16 cellular contexts compared by ENCODE assay signal in the genomic region with DNA sequence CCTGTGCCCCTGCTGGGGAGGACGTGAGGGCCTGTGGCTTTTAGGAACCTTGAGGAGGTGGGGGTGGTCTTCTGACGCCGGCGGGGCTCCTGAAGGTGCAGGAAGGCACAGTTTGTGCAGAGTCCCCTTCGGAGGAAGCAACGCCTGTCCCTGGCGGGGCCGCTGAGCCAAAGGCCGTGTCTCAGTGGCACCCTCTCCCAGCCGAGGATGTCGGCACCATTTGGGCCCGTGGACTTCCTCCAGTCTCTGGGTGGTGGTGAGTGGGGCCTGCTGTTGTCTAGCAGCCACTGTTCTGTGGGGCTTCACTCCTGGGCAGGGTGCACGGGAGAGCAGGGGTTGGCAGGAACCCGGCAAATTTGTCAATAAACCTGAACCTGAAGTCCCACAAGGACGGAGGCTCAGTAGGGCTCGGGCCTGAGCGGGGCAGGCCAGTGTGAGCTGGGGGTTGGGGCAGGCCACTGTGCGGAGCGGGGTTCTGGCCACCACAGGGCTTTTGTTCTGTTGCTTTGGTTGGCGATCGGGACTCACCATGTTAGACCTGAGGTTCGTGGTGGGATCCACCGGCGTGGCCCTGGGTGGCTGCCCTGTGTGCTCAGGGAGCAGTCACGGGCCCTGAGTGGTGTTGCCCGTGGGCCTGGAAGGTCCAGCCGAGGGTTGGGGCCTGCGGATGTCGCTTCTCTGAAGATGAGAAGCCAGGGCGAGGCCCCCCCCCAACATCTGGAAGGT.
DNase-seq lines count a peak whose midpoint lies in the region; ATAC-seq, FAIRE-seq and TF ChIP-seq lines count a peak whose summit lies in the region.
"Had no signal": no experiment of that assay in that cellular context is flagged by ENCODE, and none has a peak within 500 bp of the region (broad histone marks: within the 10 kb centered on the region; RNA-seq: fewer than 3 reads in every experiment).

No MANE protein-coding gene starts in this region.

- H3K27me3 Mint-ChIP-seq in activated naive CD8-positive, alpha-beta T cell = no peaks in the 10 kb centered on the region
- H3K27me3 Mint-ChIP-seq in activated naive CD8-positive, alpha-beta T cell treated with anti-CD3 and anti-CD28 coated beads for 36 hours = no peaks in the 10 kb centered on the region
- peaks cover 10% of the 10 kb centered on the region for H3K27me3 Mint-ChIP-seq in dendritic cell treated with granulocyte-macrophage colony-stimulating factor and Interleukin-4, amounts not matched to agents 40 ng/mL and 50 ng/mL, for 4 days
- no peaks in the 10 kb centered on the region for H3K27me3 Mint-ChIP-seq in naive thymus-derived CD8-positive, alpha-beta T cell
- H3K27me3 Mint-ChIP-seq: activated CD8-positive, alpha-beta memory T cell treated with anti-CD3 and anti-CD28 coated beads, Interleukin-2, amount 10 ng/mL, durations not matched to agents 7 days and 5 days; T-cell had no signal

- no peaks in the 10 kb centered on the region for H3K9me2 ChIP-seq in SK-N-SH

- POLR2A ChIA-PET in naive thymus-derived CD8-positive, alpha-beta T cell (lab: Charles Lee) = interaction anchor here (0.6 to 1.3 kb wide), 2 partner anchors 38 to 41 kb away, joined by 3 read pairs; no protein-coding TSS in a partner anchor
- POLR2A ChIA-PET in SK-N-SH (lab: Yijun Ruan, JAX) = no interaction called here

- no peak overlapping the region for H3K4me2 ChIP-seq in SK-N-SH

- H3K27ac Mint-ChIP-seq in activated naive CD8-positive, alpha-beta T cell = peak overlapping the region; percentile 41
- no peak overlapping the region for H3K27ac Mint-ChIP-seq in activated naive CD8-positive, alpha-beta T cell treated with anti-CD3 and anti-CD28 coated beads for 36 hours
- H3K27ac Mint-ChIP-seq in dendritic cell treated with granulocyte-macrophage colony-stimulating factor and Interleukin-4, amounts not matched to agents 40 ng/mL and 50 ng/mL, for 4 days = peak overlapping the region; percentile 96
- peak overlapping the region in 9 of 10 donors; percentile 43 to 85 (median 66) for H3K27ac Mint-ChIP-seq in naive thymus-derived CD8-positive, alpha-beta T cell
- H3K27ac Mint-ChIP-seq: activated CD8-positive, alpha-beta memory T cell treated with anti-CD3 and anti-CD28 coated beads, Interleukin-2, amount 10 ng/mL, durations not matched to agents 7 days and 5 days had no signal

- no peaks in the 10 kb centered on the region for H3F3A ChIP-seq in SK-N-SH (replicated peaks; ENCODE audit: insufficient read depth)

- DNase-seq in activated naive CD8-positive, alpha-beta T cell treated with anti-CD3 and anti-CD28 coated beads for 36 hours = no peak
- DNase-seq in naive thymus-derived CD8-positive, alpha-beta T cell = no peak
- DNase-seq in upper lobe of left lung = peak in 1 of 2 donors; percentile 67
- no peak for DNase-seq in COLO829 (ENCODE audit: low spot score)
- DNase-seq in SK-N-SH = no peak
- DNase-seq in GM12892 (ENCODE audit: insufficient read length) = no peak
- DNase-seq: activated CD8-positive, alpha-beta memory T cell treated with anti-CD3 and anti-CD28 coated beads, Interleukin-2, amount 10 ng/mL, durations not matched to agents 7 days and 5 days; activated gamma-delta T cell treated with Interleukin-2 at 50 U/mL for 16 hours; dermis blood vessel endothelial cell; GF-D8; NCI-H187; T-cell had no signal

- intact Hi-C loops in dendritic cell treated with granulocyte-macrophage colony-stimulating factor and Interleukin-4, amounts not matched to agents 40 ng/mL and 50 ng/mL, for 4 days (cut with micrococcal nuclease) = loop anchor here (5.0 kb wide), 2 partner anchors 46 to 61 kb away; no protein-coding TSS in a partner anchor

- TF ChIP-seq RAD21 in SK-N-SH (IDR thresholded peaks at IDR 0.05; ENCODE audit: low read length) = no peak

- H4K20me1 ChIP-seq in SK-N-SH (ENCODE audit: insufficient read depth) = peaks cover 96% of the 10 kb centered on the region

- peaks cover 2% of the 10 kb centered on the region for H3K36me3 Mint-ChIP-seq in activated naive CD8-positive, alpha-beta T cell
- peaks cover 22% of the 10 kb centered on the region for H3K36me3 Mint-ChIP-seq in activated naive CD8-positive, alpha-beta T cell treated with anti-CD3 and anti-CD28 coated beads for 36 hours
- H3K36me3 Mint-ChIP-seq in dendritic cell treated with granulocyte-macrophage colony-stimulating factor and Interleukin-4, amounts not matched to agents 40 ng/mL and 50 ng/mL, for 4 days (ENCODE audit: low read depth) = peaks cover 77% of the 10 kb centered on the region
- H3K36me3 Mint-ChIP-seq in naive thymus-derived CD8-positive, alpha-beta T cell = peaks cover 0 to 6% (median 0%) of the 10 kb centered on the region in 3 donors

- H3K27me3 ChIP-seq in upper lobe of left lung (no peaks in the 10 kb centered on the region), SK-N-SH (ENCODE audit: insufficient read depth) (no peaks in the 10 kb centered on the region)
- H3K27me3 ChIP-seq: right atrium auricular region had no signal

- TF ChIP-seq POLR2A in upper lobe of left lung (IDR thresholded peaks at IDR 0.05) (no peak), GM12892 (IDR thresholded peaks at IDR 0.05; ENCODE audit: low read depth, low read length) (no peak)

- peaks cover 71 to 94% (median 82%) of the 10 kb centered on the region in 4 donors for H3K4me1 ChIP-seq in upper lobe of left lung
- H3K4me1 ChIP-seq in SK-N-SH (ENCODE audit: control insufficient read depth in 1 of 2, insufficient read depth in 2 of 2, low read depth in 1 of 2, low read length in 1 of 2) = peaks cover 0 to 47% of the 10 kb centered on the region in 2 experiments; a peak in 2 of 4 replicates

- no peak overlapping the region for H2AFZ ChIP-seq in SK-N-SH (ENCODE audit: low read depth)

- H3K4me1 Mint-ChIP-seq in activated naive CD8-positive, alpha-beta T cell (ENCODE audit: low read depth) = peaks cover 82% of the 10 kb centered on the region
- peaks cover 76% of the 10 kb centered on the region for H3K4me1 Mint-ChIP-seq in activated naive CD8-positive, alpha-beta T cell treated with anti-CD3 and anti-CD28 coated beads for 36 hours
- peaks cover 100% of the 10 kb centered on the region for H3K4me1 Mint-ChIP-seq in dendritic cell treated with granulocyte-macrophage colony-stimulating factor and Interleukin-4, amounts not matched to agents 40 ng/mL and 50 ng/mL, for 4 days (ENCODE audit: low read depth)
- peaks cover 38 to 95% (median 86%) of the 10 kb centered on the region in 4 donors for H3K4me1 Mint-ChIP-seq in naive thymus-derived CD8-positive, alpha-beta T cell

- peaks cover 97% of the 10 kb centered on the region for H3K79me2 ChIP-seq in SK-N-SH (ENCODE audit: insufficient read depth)

- H3K9ac ChIP-seq in SK-N-SH = no peak overlapping the region

- H3K9me3 ChIP-seq in upper lobe of left lung = no peaks in the 10 kb centered on the region
- H3K9me3 ChIP-seq in SK-N-SH = no peaks in the 10 kb centered on the region
- H3K9me3 ChIP-seq: right atrium auricular region had no signal

- H3K36me3 ChIP-seq in upper lobe of left lung (peaks cover 0 to 4% (median 0%) of the 10 kb centered on the region in 4 donors), SK-N-SH (replicated peaks in 1 of 2; ENCODE audit: control insufficient read depth in 1 of 2, insufficient read depth in 2 of 2, low read length in 1 of 2) (no peaks in the 10 kb centered on the region)
- H3K36me3 ChIP-seq: right atrium auricular region had no signal

- no peak for FAIRE-seq in GM12892 (lab: Jason Lieb, UNC)
- FAIRE-seq: islet of Langerhans had no signal

- no peaks in the 10 kb centered on the region for H3K9me3 Mint-ChIP-seq in activated naive CD8-positive, alpha-beta T cell (ENCODE audit: low read depth)
- H3K9me3 Mint-ChIP-seq in activated naive CD8-positive, alpha-beta T cell treated with anti-CD3 and anti-CD28 coated beads for 36 hours = no peaks in the 10 kb centered on the region
- no peaks in the 10 kb centered on the region for H3K9me3 Mint-ChIP-seq in dendritic cell treated with granulocyte-macrophage colony-stimulating factor and Interleukin-4, amounts not matched to agents 40 ng/mL and 50 ng/mL, for 4 days
- no peaks in the 10 kb centered on the region for H3K9me3 Mint-ChIP-seq in naive thymus-derived CD8-positive, alpha-beta T cell
- H3K9me3 Mint-ChIP-seq: T-cell had no signal

- no peak overlapping the region for H3K4me3 Mint-ChIP-seq in activated naive CD8-positive, alpha-beta T cell
- H3K4me3 Mint-ChIP-seq in activated naive CD8-positive, alpha-beta T cell treated with anti-CD3 and anti-CD28 coated beads for 36 hours = no peak overlapping the region
- peak overlapping the region; percentile 31 for H3K4me3 Mint-ChIP-seq in dendritic cell treated with granulocyte-macrophage colony-stimulating factor and Interleukin-4, amounts not matched to agents 40 ng/mL and 50 ng/mL, for 4 days
- peak overlapping the region in 4 of 10 donors; percentile 15 to 90 (median 46) for H3K4me3 Mint-ChIP-seq in naive thymus-derived CD8-positive, alpha-beta T cell
- H3K4me3 Mint-ChIP-seq: activated CD8-positive, alpha-beta memory T cell treated with anti-CD3 and anti-CD28 coated beads, Interleukin-2, amount 10 ng/mL, durations not matched to agents 7 days and 5 days had no signal

- CTCF ChIA-PET in SK-N-SH (lab: Yijun Ruan, JAX) = no interaction called here

- TF ChIP-seq EP300 in upper lobe of left lung (IDR thresholded peaks at IDR 0.05) (no peak), SK-N-SH (IDR thresholded peaks at IDR 0.05; ENCODE audit: borderline replicate concordance in 1 of 2, low read depth in 1 of 2, low read length in 1 of 2) (no peak)

- TF ChIP-seq CTCF in upper lobe of left lung (IDR thresholded peaks at IDR 0.05) (no peak), SK-N-SH (IDR thresholded peaks at IDR 0.05) (no peak)

- peak overlapping the region; percentile 28 to 92 (median 57) for H3K27ac ChIP-seq in upper lobe of left lung
- peak overlapping the region in 1 of 2 experiments; percentile 16; a peak in 1 of 4 replicates for H3K27ac ChIP-seq in SK-N-SH (ENCODE audit: low read depth in 2 of 2, low read length in 1 of 2)

- 83 to 94% methylated on average over 14 to 29 of the region's 30 CpGs for WGBS in upper lobe of left lung, 2 donors
- 94% methylated on average over 16 of the region's 30 CpGs for WGBS in SK-N-SH (ENCODE audit: low lambda C conversion rate)

- H3K4me3 ChIP-seq in upper lobe of left lung (no peak overlapping the region), SK-N-SH (ENCODE audit: low read depth in 2 of 2, low read length in 1 of 2) (no peak overlapping the region)
- H3K4me3 ChIP-seq: right atrium auricular region had no signal

- no peak for ATAC-seq in naive thymus-derived CD8-positive, alpha-beta T cell
- ATAC-seq in upper lobe of left lung (ENCODE audit: low FRiP score in 2 of 2) = no peak
- ATAC-seq: activated CD8-positive, alpha-beta memory T cell treated with anti-CD3 and anti-CD28 coated beads, Interleukin-2, amount 10 ng/mL, durations not matched to agents 7 days and 5 days; T-cell had no signal

TF ChIP-seq in SK-N-SH, 30 proteins besides CTCF, POLR2A, EP300 and RAD21 (continues in another document):
- no peak for TF ChIP-seq POLR2AphosphoS5 (IDR thresholded peaks at IDR 0.05; ENCODE audit: low read depth, low read length)
